In the genomic region with DNA sequence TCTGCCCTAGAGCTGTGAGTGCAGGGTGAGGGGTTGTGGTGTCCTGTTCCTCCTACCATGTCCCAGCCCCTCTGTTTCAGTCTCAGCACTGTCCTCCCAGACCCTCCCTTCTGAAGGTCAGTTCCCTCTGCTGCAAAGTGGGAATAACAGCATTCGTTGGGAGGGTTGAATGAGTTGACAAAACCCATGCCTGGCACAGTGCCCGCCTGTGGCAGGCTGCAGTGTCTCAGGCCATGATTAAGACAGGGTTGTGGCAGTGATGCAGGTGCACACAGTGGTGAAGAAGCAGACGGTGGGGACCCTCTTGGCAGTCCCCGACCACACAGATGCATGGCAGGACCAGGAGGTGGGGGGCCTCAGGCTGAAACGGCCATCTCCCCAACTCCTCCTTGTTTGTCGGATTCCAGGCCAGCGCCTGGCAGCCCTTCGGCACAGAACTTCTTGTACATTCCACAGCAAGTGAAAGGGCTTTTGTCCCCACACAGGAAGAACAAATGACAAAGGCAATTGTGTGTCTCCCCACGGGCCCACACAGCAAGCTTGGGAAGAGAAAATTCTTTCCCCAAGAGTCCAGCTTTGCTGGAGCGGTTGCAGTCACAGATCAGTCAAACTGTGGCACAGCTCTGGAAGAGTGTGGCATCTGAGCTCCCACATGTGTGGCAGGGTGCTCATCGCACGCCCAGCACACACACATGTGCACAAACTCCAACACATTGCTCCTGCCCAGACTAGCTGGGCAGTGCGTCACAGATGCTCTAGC, we compare ENCODE assay signal across 8 cellular contexts. TPM values are rescaled to one million over a fixed set of nuclear protein-coding genes. Genes with fewer than 3 reads are reported as not detected.
DNase-seq lines count a peak whose midpoint lies in the region; ATAC-seq and TF ChIP-seq lines count a peak whose summit lies in the region.

No MANE protein-coding gene starts in this region.

- POLR2A ChIA-PET in naive thymus-derived CD8-positive, alpha-beta T cell (lab: Charles Lee), result no interaction called here

- ATAC-seq in GM21528 (IDR thresholded peaks at IDR 0.05; ENCODE audit: low FRiP score, unreplicated experiment) (peak; percentile 29), Right ventricle myocardium superior (ENCODE audit: poor library complexity) (peak; percentile 70)
- ATAC-seq in stimulated activated effector memory CD8-positive, alpha-beta T cell treated with anti-CD3 and anti-CD28 coated beads, Interleukin-12 subunit alpha, Interleukin-12 subunit beta, amount 100 ng/mL, for 72 hours, result peak; percentile 34
- no peak for ATAC-seq in naive thymus-derived CD8-positive, alpha-beta T cell

- peaks cover 66% of the 10 kb centered on the region for H3K4me1 Mint-ChIP-seq in CD14-positive monocyte
- no peaks in the 10 kb centered on the region for H3K4me1 Mint-ChIP-seq in stimulated activated effector memory CD8-positive, alpha-beta T cell treated with anti-CD3 and anti-CD28 coated beads, Interleukin-12 subunit alpha, Interleukin-12 subunit beta, amount 100 ng/mL, for 72 hours
- peaks cover 0 to 20% (median under 1%) of the 10 kb centered on the region in 4 donors for H3K4me1 Mint-ChIP-seq in naive thymus-derived CD8-positive, alpha-beta T cell

- TF ChIP-seq RAD21 in Ishikawa (IDR thresholded peaks at IDR 0.05; ENCODE audit: low read depth), result no peak

- peaks cover 10% of the 10 kb centered on the region for H3K4me1 ChIP-seq in mesendoderm (ENCODE audit: control insufficient read depth, low read depth, low read length)

- H3K9me3 Mint-ChIP-seq in CD14-positive monocyte, result no peaks in the 10 kb centered on the region
- no peaks in the 10 kb centered on the region for H3K9me3 Mint-ChIP-seq in stimulated activated effector memory CD8-positive, alpha-beta T cell treated with anti-CD3 and anti-CD28 coated beads, Interleukin-12 subunit alpha, Interleukin-12 subunit beta, amount 100 ng/mL, for 72 hours
- H3K9me3 Mint-ChIP-seq in naive thymus-derived CD8-positive, alpha-beta T cell, result no peaks in the 10 kb centered on the region

- H2AK5ac ChIP-seq in mesendoderm (ENCODE audit: low read length), result no peak overlapping the region

- no peak overlapping the region for H3K18ac ChIP-seq in mesendoderm (ENCODE audit: low read length)

- no peak overlapping the region for H3K27ac ChIP-seq in mesendoderm (ENCODE audit: low read depth, low read length)

- no peak overlapping the region for H3K4ac ChIP-seq in mesendoderm (ENCODE audit: low read depth, low read length)

- no peak overlapping the region for H3K9ac ChIP-seq in mesendoderm (ENCODE audit: low read length)

- intact Hi-C loops in CD14-positive monocyte (cut with micrococcal nuclease) (loop anchor here in 1 of 2 donors (5.0 kb wide), 1 partner anchor 39 kb away; no protein-coding TSS in a partner anchor), Right ventricle myocardium superior (cut with DNase I) (loop anchor here (5.0 kb wide), 1 partner anchor 39 kb away; no protein-coding TSS in a partner anchor)

- peak overlapping the region; percentile 91 to 98 (median 97) for H3K27ac Mint-ChIP-seq in CD14-positive monocyte
- H3K27ac Mint-ChIP-seq in stimulated activated effector memory CD8-positive, alpha-beta T cell treated with anti-CD3 and anti-CD28 coated beads, Interleukin-12 subunit alpha, Interleukin-12 subunit beta, amount 100 ng/mL, for 72 hours, result no peak overlapping the region
- peak overlapping the region in 1 of 10 donors; percentile 66 for H3K27ac Mint-ChIP-seq in naive thymus-derived CD8-positive, alpha-beta T cell

- H3K4me3 Mint-ChIP-seq in CD14-positive monocyte, result peak overlapping the region; percentile 16 to 76
- no peak overlapping the region for H3K4me3 Mint-ChIP-seq in stimulated activated effector memory CD8-positive, alpha-beta T cell treated with anti-CD3 and anti-CD28 coated beads, Interleukin-12 subunit alpha, Interleukin-12 subunit beta, amount 100 ng/mL, for 72 hours
- no peak overlapping the region for H3K4me3 Mint-ChIP-seq in naive thymus-derived CD8-positive, alpha-beta T cell

- peaks cover 0 to 2% of the 10 kb centered on the region in 2 donors for H3K36me3 Mint-ChIP-seq in CD14-positive monocyte
- H3K36me3 Mint-ChIP-seq in stimulated activated effector memory CD8-positive, alpha-beta T cell treated with anti-CD3 and anti-CD28 coated beads, Interleukin-12 subunit alpha, Interleukin-12 subunit beta, amount 100 ng/mL, for 72 hours, result no peaks in the 10 kb centered on the region
- no peaks in the 10 kb centered on the region for H3K36me3 Mint-ChIP-seq in naive thymus-derived CD8-positive, alpha-beta T cell

- H4K5ac ChIP-seq in mesendoderm (ENCODE audit: low read length), result no peak overlapping the region

- H3K27me3 ChIP-seq in mesendoderm (ENCODE audit: insufficient read depth, low read length, poor library complexity), result no peaks in the 10 kb centered on the region

- no peak overlapping the region for H4K8ac ChIP-seq in mesendoderm (ENCODE audit: low read depth, low read length)

- TF ChIP-seq CTCF in CD14-positive monocyte (IDR thresholded peaks at IDR 0.05), result no peak

- no peaks in the 10 kb centered on the region for H3K79me1 ChIP-seq in mesendoderm (ENCODE audit: low read length)

- no peak overlapping the region for H3K4me2 ChIP-seq in mesendoderm (ENCODE audit: low read length)

- no peak overlapping the region for H3K23ac ChIP-seq in mesendoderm (ENCODE audit: low read length)

- DNase-seq in CD14-positive monocyte (ENCODE audit: low spot score) (peak; percentile 56), Right ventricle myocardium superior (peak; percentile 76), mesendoderm (no peak)
- no peak for DNase-seq in stimulated activated effector memory CD8-positive, alpha-beta T cell treated with anti-CD3 and anti-CD28 coated beads, Interleukin-12 subunit alpha, Interleukin-12 subunit beta, amount 100 ng/mL, for 72 hours (ENCODE audit: low spot score in 2 of 2)
- no peak for DNase-seq in naive thymus-derived CD8-positive, alpha-beta T cell
- DNase-seq in stimulated activated naive CD4-positive, alpha-beta T cell treated with Interleukin-2 at 50 U/mL for 16 hours (lab: John Stamatoyannopoulos, UW), result no peak

- WGBS in mesendoderm (ENCODE audit: extremely low coverage, insufficient coverage, low lambda C conversion rate), result no CpG with 5 or more reads among the region's 13 CpGs

- no peaks in the 10 kb centered on the region for H3K36me3 ChIP-seq in mesendoderm (ENCODE audit: control insufficient read depth, insufficient read depth, low read length)

- no peaks in the 10 kb centered on the region for H3K27me3 Mint-ChIP-seq in CD14-positive monocyte (ENCODE audit: low read depth in 3 of 3)
- peaks cover 6 to 9% (median 8%) of the 10 kb centered on the region in 5 donors for H3K27me3 Mint-ChIP-seq in naive thymus-derived CD8-positive, alpha-beta T cell

- no peak overlapping the region for H2BK15ac ChIP-seq in mesendoderm (replicated peaks; ENCODE audit: low read depth)

- H2BK5ac ChIP-seq in mesendoderm (ENCODE audit: low read length), result no peak overlapping the region

- H3K56ac ChIP-seq in mesendoderm (ENCODE audit: low read length), result no peak overlapping the region

- H3K79me2 ChIP-seq in mesendoderm (ENCODE audit: control insufficient read depth, insufficient read depth, low read length), result no peaks in the 10 kb centered on the region

- H3K4me3 ChIP-seq in mesendoderm (ENCODE audit: low read length), result no peak overlapping the region

- no peak overlapping the region for H2BK120ac ChIP-seq in mesendoderm (ENCODE audit: low read depth, low read length)

- no peak for TF ChIP-seq EP300 in Ishikawa (IDR thresholded peaks at IDR 0.05; ENCODE audit: borderline replicate concordance)

TF ChIP-seq in Ishikawa, 13 proteins besides CTCF, POLR2A, EP300 and RAD21:
- TF ChIP-seq CREB1 (IDR thresholded peaks at IDR 0.05; ENCODE audit: low read depth), result no peak
- 0 out of 2 replicates have a peak, but pooled peaks have one; percentile 36 for TF ChIP-seq NFIC (IDR thresholded peaks at IDR 0.05)

RNA-seq across cellular contexts. Expression of gene EPCAM, which starts 58.1 kb away (rescaled TPM):
- polyA plus RNA-seq in CD14-positive monocyte, result not detected
- total RNA-seq in Right ventricle myocardium superior, result not detected
- 141 TPM for polyA plus RNA-seq in mesendoderm (2013, experiment 1 of 2)
- polyA plus RNA-seq in mesendoderm (2013, experiment 2 of 2), result 147 TPM
- not detected for total RNA-seq in naive thymus-derived CD8-positive, alpha-beta T cell
- polyA plus RNA-seq in naive thymus-derived CD8-positive, alpha-beta T cell, result not detected

Comparison
In these comparisons a context has a peak if more than half of its experiments do, and no peak if none do; other contexts are left out.
1. DNase-seq: peak in CD14-positive monocyte (single experiment) and Right ventricle myocardium superior (single experiment); none in stimulated activated effector memory CD8-positive, alpha-beta T cell treated with anti-CD3 and anti-CD28 coated beads, Interleukin-12 subunit alpha, Interleukin-12 subunit beta, amount 100 ng/mL, for 72 hours (0 of 2), mesendoderm (single experiment), naive thymus-derived CD8-positive, alpha-beta T cell (0 of 10) and stimulated activated naive CD4-positive, alpha-beta T cell treated with Interleukin-2 at 50 U/mL for 16 hours (single experiment).
2. H3K4me3 Mint-ChIP-seq: peak in CD14-positive monocyte (2 of 2); none in stimulated activated effector memory CD8-positive, alpha-beta T cell treated with anti-CD3 and anti-CD28 coated beads, Interleukin-12 subunit alpha, Interleukin-12 subunit beta, amount 100 ng/mL, for 72 hours (single experiment) and naive thymus-derived CD8-positive, alpha-beta T cell (0 of 10).
3. ATAC-seq: peak in GM21528 (single experiment), Right ventricle myocardium superior (single experiment) and stimulated activated effector memory CD8-positive, alpha-beta T cell treated with anti-CD3 and anti-CD28 coated beads, Interleukin-12 subunit alpha, Interleukin-12 subunit beta, amount 100 ng/mL, for 72 hours (single experiment); none in naive thymus-derived CD8-positive, alpha-beta T cell (0 of 2).